In the genomic region with DNA sequence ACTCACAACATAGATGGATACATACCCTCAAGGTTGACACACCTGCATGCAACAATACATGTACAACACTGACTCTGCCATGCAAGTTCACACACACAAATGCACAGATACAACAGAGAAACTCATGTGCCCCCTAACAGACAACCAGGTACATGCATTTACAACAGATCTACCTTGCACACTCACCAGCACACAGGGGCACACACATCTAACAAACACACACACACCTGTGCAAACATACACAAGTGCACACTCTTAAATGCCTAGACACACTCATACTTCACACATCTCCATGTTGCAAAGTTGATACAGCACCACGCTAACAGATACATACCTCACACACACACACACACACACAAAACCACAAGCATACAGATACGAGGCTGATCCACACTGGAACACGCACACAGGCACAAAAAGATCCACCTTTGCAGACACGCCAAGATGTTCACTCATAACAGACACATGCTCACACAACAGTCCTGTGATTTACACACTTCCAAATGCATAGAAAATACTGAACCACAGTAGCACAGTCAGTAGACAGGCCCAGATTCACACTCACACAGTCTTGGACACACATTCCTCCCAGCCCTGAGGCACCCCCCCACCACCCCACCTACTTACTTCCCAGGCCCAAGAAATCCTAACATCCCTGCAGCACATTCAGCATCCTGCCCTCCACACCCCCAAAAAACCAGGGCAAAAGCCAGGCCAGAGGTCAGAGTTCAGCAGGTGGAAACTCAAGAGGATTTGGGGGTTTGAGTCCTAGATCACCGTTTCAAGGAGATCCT, we compare ENCODE assay signal across 1 cellular context.
TF ChIP-seq lines count a peak whose summit lies in the region.

No MANE protein-coding gene starts in this region.

TF ChIP-seq in HCT116, 20 proteins besides CTCF, POLR2A, EP300 and RAD21:
- no peak for TF ChIP-seq TCF7L2 (IDR thresholded peaks at IDR 0.05; ENCODE audit: borderline replicate concordance, extremely low read depth, insufficient read depth, insufficient read length)
- no peak for TF ChIP-seq YY1 (IDR thresholded peaks at IDR 0.05; ENCODE audit: extremely low read depth, insufficient replicate concordance, low read depth, low read length)
- no peak for TF ChIP-seq EGR1 (IDR thresholded peaks at IDR 0.05; ENCODE audit: low read depth)
- TF ChIP-seq CEBPB (IDR thresholded peaks at IDR 0.05; ENCODE audit: low read depth), result no peak
- no peak for TF ChIP-seq ELF1 (IDR thresholded peaks at IDR 0.05; ENCODE audit: borderline replicate concordance, low read depth)
- TF ChIP-seq ZFX (IDR thresholded peaks at IDR 0.05), result no peak
- no peak for TF ChIP-seq SRF (IDR thresholded peaks at IDR 0.05; ENCODE audit: low read depth)
- no peak for TF ChIP-seq FOSL1 (IDR thresholded peaks at IDR 0.05; ENCODE audit: low read depth)
- TF ChIP-seq, protein P1, sequence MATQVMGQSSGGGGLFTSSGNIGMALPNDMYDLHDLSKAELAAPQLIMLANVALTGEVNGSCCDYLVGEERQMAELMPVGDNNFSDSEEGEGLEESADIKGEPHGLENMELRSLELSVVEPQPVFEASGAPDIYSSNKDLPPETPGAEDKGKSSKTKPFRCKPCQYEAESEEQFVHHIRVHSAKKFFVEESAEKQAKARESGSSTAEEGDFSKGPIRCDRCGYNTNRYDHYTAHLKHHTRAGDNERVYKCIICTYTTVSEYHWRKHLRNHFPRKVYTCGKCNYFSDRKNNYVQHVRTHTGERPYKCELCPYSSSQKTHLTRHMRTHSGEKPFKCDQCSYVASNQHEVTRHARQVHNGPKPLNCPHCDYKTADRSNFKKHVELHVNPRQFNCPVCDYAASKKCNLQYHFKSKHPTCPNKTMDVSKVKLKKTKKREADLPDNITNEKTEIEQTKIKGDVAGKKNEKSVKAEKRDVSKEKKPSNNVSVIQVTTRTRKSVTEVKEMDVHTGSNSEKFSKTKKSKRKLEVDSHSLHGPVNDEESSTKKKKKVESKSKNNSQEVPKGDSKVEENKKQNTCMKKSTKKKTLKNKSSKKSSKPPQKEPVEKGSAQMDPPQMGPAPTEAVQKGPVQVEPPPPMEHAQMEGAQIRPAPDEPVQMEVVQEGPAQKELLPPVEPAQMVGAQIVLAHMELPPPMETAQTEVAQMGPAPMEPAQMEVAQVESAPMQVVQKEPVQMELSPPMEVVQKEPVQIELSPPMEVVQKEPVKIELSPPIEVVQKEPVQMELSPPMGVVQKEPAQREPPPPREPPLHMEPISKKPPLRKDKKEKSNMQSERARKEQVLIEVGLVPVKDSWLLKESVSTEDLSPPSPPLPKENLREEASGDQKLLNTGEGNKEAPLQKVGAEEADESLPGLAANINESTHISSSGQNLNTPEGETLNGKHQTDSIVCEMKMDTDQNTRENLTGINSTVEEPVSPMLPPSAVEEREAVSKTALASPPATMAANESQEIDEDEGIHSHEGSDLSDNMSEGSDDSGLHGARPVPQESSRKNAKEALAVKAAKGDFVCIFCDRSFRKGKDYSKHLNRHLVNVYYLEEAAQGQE (IDR thresholded peaks at IDR 0.05; ENCODE audit: low read depth), result no peak
- no peak for TF ChIP-seq JUND (IDR thresholded peaks at IDR 0.05)
- TF ChIP-seq CBX3 (IDR thresholded peaks at IDR 0.05; ENCODE audit: low read depth), result no peak
- no peak for TF ChIP-seq ZNF274 (IDR thresholded peaks at IDR 0.05; ENCODE audit: low read depth, low read length)
- TF ChIP-seq EZH2phosphoT487 (IDR thresholded peaks at IDR 0.05; ENCODE audit: borderline replicate concordance), result no peak
- no peak for TF ChIP-seq SP1 (IDR thresholded peaks at IDR 0.05; ENCODE audit: low read depth)
- TF ChIP-seq, protein P2, sequence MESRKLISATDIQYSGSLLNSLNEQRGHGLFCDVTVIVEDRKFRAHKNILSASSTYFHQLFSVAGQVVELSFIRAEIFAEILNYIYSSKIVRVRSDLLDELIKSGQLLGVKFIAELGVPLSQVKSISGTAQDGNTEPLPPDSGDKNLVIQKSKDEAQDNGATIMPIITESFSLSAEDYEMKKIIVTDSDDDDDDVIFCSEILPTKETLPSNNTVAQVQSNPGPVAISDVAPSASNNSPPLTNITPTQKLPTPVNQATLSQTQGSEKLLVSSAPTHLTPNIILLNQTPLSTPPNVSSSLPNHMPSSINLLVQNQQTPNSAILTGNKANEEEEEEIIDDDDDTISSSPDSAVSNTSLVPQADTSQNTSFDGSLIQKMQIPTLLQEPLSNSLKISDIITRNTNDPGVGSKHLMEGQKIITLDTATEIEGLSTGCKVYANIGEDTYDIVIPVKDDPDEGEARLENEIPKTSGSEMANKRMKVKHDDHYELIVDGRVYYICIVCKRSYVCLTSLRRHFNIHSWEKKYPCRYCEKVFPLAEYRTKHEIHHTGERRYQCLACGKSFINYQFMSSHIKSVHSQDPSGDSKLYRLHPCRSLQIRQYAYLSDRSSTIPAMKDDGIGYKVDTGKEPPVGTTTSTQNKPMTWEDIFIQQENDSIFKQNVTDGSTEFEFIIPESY (IDR thresholded peaks at IDR 0.05; ENCODE audit: extremely low read depth, insufficient replicate concordance, low read length), result no peak
- TF ChIP-seq, protein P3, sequence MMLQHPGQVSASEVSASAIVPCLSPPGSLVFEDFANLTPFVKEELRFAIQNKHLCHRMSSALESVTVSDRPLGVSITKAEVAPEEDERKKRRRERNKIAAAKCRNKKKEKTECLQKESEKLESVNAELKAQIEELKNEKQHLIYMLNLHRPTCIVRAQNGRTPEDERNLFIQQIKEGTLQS (IDR thresholded peaks at IDR 0.05), result no peak
- no peak for TF ChIP-seq SIN3A (IDR thresholded peaks at IDR 0.05; ENCODE audit: low read depth)
- TF ChIP-seq POLR2AphosphoS5 (IDR thresholded peaks at IDR 0.05; ENCODE audit: low read depth, low read length), result no peak
